14 cellular contexts compared by ENCODE assay signal in genomic region chr1:210483821-210484220, GRCh38.
DNase-seq lines count a peak whose midpoint lies in the region; ATAC-seq and TF ChIP-seq lines count a peak whose summit lies in the region.
"Had no signal": no experiment of that assay in that cellular context is flagged by ENCODE, and none has a peak within 500 bp of the region (broad histone marks: within the 10 kb centered on the region; RNA-seq: fewer than 3 reads in every experiment).

No MANE protein-coding gene starts in this region.

- H3K27ac ChIP-seq in foreskin keratinocyte = no peak overlapping the region

- in situ Hi-C loops in HAP-1 (cut with MboI; ENCODE audit: low sequenced_read_pairs) = no loop called here

- H3K27me3 ChIP-seq in HAP-1 (ENCODE audit: low read depth) (no peaks in the 10 kb centered on the region; the same call in none of the 2 replicates), foreskin keratinocyte (no peaks in the 10 kb centered on the region)

- DNase-seq in HAP-1 (ENCODE audit: low spot score in 2 of 2) = peak; percentile 49 to 84
- peak; percentile 69 for DNase-seq in NCI-H2227 treated with DMSO at 0.1 percent for 48 hours (lab: John Stamatoyannopoulos, UW)
- peak; percentile 43 to 75 for DNase-seq in foreskin keratinocyte
- peak; percentile 7 for DNase-seq in renal cortical epithelial cell (ENCODE audit: low read depth)
- no peak for DNase-seq in ureter (ENCODE audit: low spot score)
- no peak for DNase-seq in NCI-H2029 treated with DMSO at 0.1 percent for 48 hours (lab: John Stamatoyannopoulos, UW)
- no peak for DNase-seq in activated T-cell treated with anti-CD3 and anti-CD28 coated beads, Interleukin-2, amount 50 U/mL, for 48 hours
- DNase-seq: C1 segment of cervical spinal cord; Caco-2; CD4-positive, alpha-beta memory T cell; DMS153; DND-41; GOT3; HCEC 1CT had no signal

- H3K4me3 ChIP-seq in HAP-1 = no peak overlapping the region

- no peak for ATAC-seq in foreskin keratinocyte

- H3K36me3 ChIP-seq in HAP-1 (replicated peaks) = no peaks in the 10 kb centered on the region

- H3K9me3 ChIP-seq in HAP-1 = no peaks in the 10 kb centered on the region
- H3K9me3 ChIP-seq: Caco-2 had no signal

- no peak for TF ChIP-seq CTCF in foreskin keratinocyte (conservative IDR thresholded peaks at IDR 0.05)

- H3K4me1 ChIP-seq in HAP-1 = peaks cover 29% of the 10 kb centered on the region
- no peaks in the 10 kb centered on the region for H3K4me1 ChIP-seq in foreskin keratinocyte
- H3K4me1 ChIP-seq: Caco-2 had no signal

Comparison
In these comparisons a context has a peak if more than half of its experiments do, and no peak if none do; other contexts are left out.
1. DNase-seq: peak in HAP-1 (2 of 2), NCI-H2227 treated with DMSO at 0.1 percent for 48 hours (single experiment), foreskin keratinocyte (2 of 2) and renal cortical epithelial cell (single experiment); none in ureter (single experiment), NCI-H2029 treated with DMSO at 0.1 percent for 48 hours (single experiment) and activated T-cell treated with anti-CD3 and anti-CD28 coated beads, Interleukin-2, amount 50 U/mL, for 48 hours (0 of 2).